In the genomic region with DNA sequence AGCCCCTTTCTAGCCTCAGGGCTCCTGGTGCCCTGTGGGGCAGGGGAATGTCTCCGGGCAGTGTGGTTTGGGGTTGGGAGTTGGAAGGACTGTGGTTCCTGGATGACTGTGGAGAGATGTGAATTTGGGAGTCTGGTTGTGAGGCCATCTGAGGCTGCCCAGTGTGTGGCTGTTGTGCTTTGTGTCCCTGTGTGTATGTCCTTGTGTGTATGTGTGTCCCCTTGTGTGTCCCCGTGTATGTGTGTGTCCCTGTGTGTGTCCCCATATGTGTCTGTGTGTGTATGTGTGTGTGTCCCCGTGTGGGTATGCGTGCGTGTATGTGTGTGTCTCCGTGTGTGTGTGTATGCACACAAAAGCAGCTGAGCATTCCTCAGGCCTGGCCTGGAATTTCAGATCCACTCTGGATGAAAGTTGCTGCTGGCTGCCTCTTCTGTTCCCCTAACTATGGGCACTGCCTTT, we compare ENCODE assay signal across 28 cellular contexts.
DNase-seq lines count a peak whose midpoint lies in the region; FAIRE-seq and TF ChIP-seq lines count a peak whose summit lies in the region.
"Had no signal": no experiment of that assay in that cellular context is flagged by ENCODE, and none has a peak within 500 bp of the region (broad histone marks: within the 10 kb centered on the region; RNA-seq: fewer than 3 reads in every experiment).

No MANE protein-coding gene starts in this region.

- no peaks in the 10 kb centered on the region for H3F3A ChIP-seq in MM.1S (ENCODE audit: insufficient read depth, low read length)

- no peak overlapping the region for H3K4me3 ChIP-seq in mesodermal cell (ENCODE audit: extremely low read depth, insufficient read depth, low read length, poor library complexity, severe bottlenecking)
- no peak overlapping the region for H3K4me3 ChIP-seq in MM.1S (ENCODE audit: low read length)
- H3K4me3 ChIP-seq: heart right ventricle, upper lobe of left lung had no signal

- no peaks in the 10 kb centered on the region for H3K4me1 ChIP-seq in mesodermal cell (ENCODE audit: control insufficient read depth, insufficient read depth, low read length, poor library complexity, severe bottlenecking)
- H3K4me1 ChIP-seq in MM.1S (ENCODE audit: low read length) = no peaks in the 10 kb centered on the region

- H3K9me2 ChIP-seq in MM.1S (replicated peaks; ENCODE audit: insufficient read depth, low read length) = no peaks in the 10 kb centered on the region
- H3K9me2 ChIP-seq: SK-N-SH had no signal

- no peak overlapping the region for H3K4me2 ChIP-seq in MM.1S (ENCODE audit: low read depth, low read length)
- H3K4me2 ChIP-seq: SK-N-SH had no signal

- H3K79me2 ChIP-seq in MM.1S (ENCODE audit: low read length) = no peaks in the 10 kb centered on the region

- peaks cover 75% of the 10 kb centered on the region for H3K27me3 ChIP-seq in MM.1S (replicated peaks; ENCODE audit: insufficient read depth, low read length)
- H3K27me3 ChIP-seq: upper lobe of left lung had no signal

- H4K20me1 ChIP-seq in MM.1S (ENCODE audit: insufficient read depth, low read length) = no peaks in the 10 kb centered on the region

- 67 to 82% methylated on average over 1 to 6 of the region's 6 CpGs for WGBS in mesodermal cell (ENCODE audit: insufficient coverage in 2 of 2), 2 experiments

- DNase-seq in HTR-8/SVneo (ENCODE audit: insufficient read length, low spot score) (no peak), NCI-H69 (lab: John Stamatoyannopoulos, UW) (peak; percentile 54), retina (peak; percentile 69), MM.1S (no peak), COLO829 (ENCODE audit: low spot score) (no peak), SW 1271 (lab: John Stamatoyannopoulos, UW) (no peak)
- DNase-seq: activated CD4-positive, alpha-beta T cell treated with anti-CD3 and anti-CD28 coated beads, Interleukin-2, amount 50 U/mL, for 4 hours; activated CD8-positive, alpha-beta memory T cell treated with anti-CD3 and anti-CD28 coated beads, Interleukin-2, amount 50 U/mL, for 4 hours; activated naive CD4-positive, alpha-beta T cell; C1 segment of cervical spinal cord; cerebellar nuclear complex; dermis blood vessel endothelial cell; foreskin melanocyte; heart right ventricle; HFFc6; kidney glomerular epithelial cell; midbrain; naive thymus-derived CD4-positive, alpha-beta T cell; NCI-H2081; RPMI8226; SK-N-SH; small intestine; stimulated activated naive B cell treated with anti-CD40 and anti-IgM and Interleukin-4, amounts not matched to agents 10 μg/mL and 1 μg/mL and 100 μg/mL, for 72 hours; substantia nigra; T-helper 2 cell; upper lobe of left lung had no signal

- H2AFZ ChIP-seq in MM.1S (ENCODE audit: low read length) = no peak overlapping the region

- no peak for TF ChIP-seq CTCF in MM.1S (IDR thresholded peaks at IDR 0.05; ENCODE audit: low read length)

- H3K27ac ChIP-seq in mesodermal cell (ENCODE audit: low read depth, low read length, severe bottlenecking) = peak overlapping the region; percentile 36
- H3K27ac ChIP-seq in MM.1S (ENCODE audit: low read length) = no peak overlapping the region
- H3K27ac ChIP-seq: heart right ventricle, upper lobe of left lung had no signal

- H3K36me3 ChIP-seq in mesodermal cell (ENCODE audit: control insufficient read depth, insufficient read depth, low read length) (no peaks in the 10 kb centered on the region), MM.1S (replicated peaks; ENCODE audit: insufficient read depth, low read length) (no peaks in the 10 kb centered on the region)
- H3K36me3 ChIP-seq: heart right ventricle, upper lobe of left lung had no signal

- H3K9ac ChIP-seq in MM.1S (ENCODE audit: low read length) = no peak overlapping the region
- H3K9ac ChIP-seq: SK-N-SH had no signal

- H3K9me3 ChIP-seq in mesodermal cell (ENCODE audit: control insufficient read depth, low read length) (no peaks in the 10 kb centered on the region), MM.1S (replicated peaks; ENCODE audit: insufficient read depth, low read length) (no peaks in the 10 kb centered on the region)
- H3K9me3 ChIP-seq: heart right ventricle, SK-N-SH, upper lobe of left lung had no signal

- peak; percentile 72 for FAIRE-seq in HTR-8/SVneo (lab: Jason Lieb, UNC)
- FAIRE-seq: GM12892, small intestine had no signal

Comparison
In these comparisons a context has a peak if more than half of its experiments do, and no peak if none do; other contexts are left out.
1. DNase-seq: peak in NCI-H69 (single experiment) and retina (single experiment); none in HTR-8/SVneo (single experiment), MM.1S (single experiment), COLO829 (single experiment) and SW 1271 (0 of 2).